ENCODE assay signal across 10 cellular contexts in genomic region chr2:23524261-23524706, GRCh38.
DNase-seq lines count a peak whose midpoint lies in the region; ATAC-seq and TF ChIP-seq lines count a peak whose summit lies in the region.
"Had no signal": no experiment of that assay in that cellular context is flagged by ENCODE, and none has a peak within 500 bp of the region (broad histone marks: within the 10 kb centered on the region; RNA-seq: fewer than 3 reads in every experiment).

No MANE protein-coding gene starts in this region.

- H3K27me3 ChIP-seq in SK-N-SH (ENCODE audit: insufficient read depth) (no peaks in the 10 kb centered on the region), gastroesophageal sphincter (no peaks in the 10 kb centered on the region)

- no peaks in the 10 kb centered on the region for H3K36me3 ChIP-seq in SK-N-SH (replicated peaks in 1 of 2; ENCODE audit: control insufficient read depth in 1 of 2, insufficient read depth in 2 of 2, low read length in 1 of 2)
- no peaks in the 10 kb centered on the region for H3K36me3 ChIP-seq in gastroesophageal sphincter

- no peaks in the 10 kb centered on the region for H3F3A ChIP-seq in SK-N-SH (replicated peaks; ENCODE audit: insufficient read depth)

- CTCF ChIA-PET in SK-N-SH (lab: Yijun Ruan, JAX), result interaction anchor here (1.0 to 2.2 kb wide), 4 partner anchors 9 to 120 kb away, joined by 3 to 7 read pairs (median 4); no protein-coding TSS in a partner anchor

- H3K27ac ChIP-seq in SK-N-SH (ENCODE audit: low read depth in 2 of 2, low read length in 1 of 2) (peak overlapping the region in 1 of 2 experiments; percentile 55; a peak in 2 of 4 replicates), gastroesophageal sphincter (peak overlapping the region; percentile 86 to 93 (median 92))

- no peak for TF ChIP-seq RAD21 in SK-N-SH (IDR thresholded peaks at IDR 0.05; ENCODE audit: low read length)

- peak; percentile 57 for ATAC-seq in gastroesophageal sphincter
- ATAC-seq in sciatic nerve, result peak; percentile 54
- no peak for ATAC-seq in GM21447 (IDR thresholded peaks at IDR 0.05; ENCODE audit: unreplicated experiment)
- ATAC-seq: WTC11 had no signal

- H3K9me3 ChIP-seq in SK-N-SH (no peaks in the 10 kb centered on the region), gastroesophageal sphincter (no peaks in the 10 kb centered on the region)

- H4K20me1 ChIP-seq in SK-N-SH (ENCODE audit: insufficient read depth), result no peaks in the 10 kb centered on the region

- peaks cover 12 to 28% of the 10 kb centered on the region in 2 experiments; a peak in 3 of 4 replicates for H3K4me1 ChIP-seq in SK-N-SH (ENCODE audit: control insufficient read depth in 1 of 2, insufficient read depth in 2 of 2, low read depth in 1 of 2, low read length in 1 of 2)
- H3K4me1 ChIP-seq in gastroesophageal sphincter, result peaks cover 13 to 80% (median 29%) of the 10 kb centered on the region in 3 donors

- peak overlapping the region; percentile 39 for H3K4me2 ChIP-seq in SK-N-SH

- TF ChIP-seq CTCF in SK-N-SH (IDR thresholded peaks at IDR 0.05) (no peak), gastroesophageal sphincter (IDR thresholded peaks at IDR 0.05) (no peak)

- TF ChIP-seq POLR2A in gastroesophageal sphincter (IDR thresholded peaks at IDR 0.05), result no peak

- intact Hi-C loops in sciatic nerve (cut with DNase I), result no loop called here

- DNase-seq in GM03348 (ENCODE audit: low spot score) (peak; percentile 86), SK-N-SH (no peak), sciatic nerve (ENCODE audit: low spot score) (no peak), NCI-H1436 treated with DMSO at 0.1 percent for 48 hours (lab: John Stamatoyannopoulos, UW) (no peak), NAMALWA (ENCODE audit: low spot score) (no peak)
- no peak for DNase-seq in stimulated activated CD4-positive, alpha-beta T cell treated with anti-CD3 and anti-CD28 coated beads, Interleukin-4, amount 100 ng/mL, for 1 hour
- DNase-seq: NCI-H1092 treated with DMSO at 0.1 percent for 48 hours had no signal

- no peaks in the 10 kb centered on the region for H3K79me2 ChIP-seq in SK-N-SH (ENCODE audit: insufficient read depth)

- H2AFZ ChIP-seq in SK-N-SH (ENCODE audit: low read depth), result peak overlapping the region; percentile 71

- H3K4me3 ChIP-seq in SK-N-SH (ENCODE audit: low read depth in 2 of 2, low read length in 1 of 2) (no peak overlapping the region), gastroesophageal sphincter (peak overlapping the region in 1 of 2 donors; percentile 10)

- POLR2A ChIA-PET in SK-N-SH (lab: Yijun Ruan, JAX), result no interaction called here

- peak in 1 of 2 experiments; percentile 57; a peak in 1 of 4 replicates for TF ChIP-seq EP300 in SK-N-SH (IDR thresholded peaks at IDR 0.05; ENCODE audit: borderline replicate concordance in 1 of 2, low read depth in 1 of 2, low read length in 1 of 2)
- no peak for TF ChIP-seq EP300 in gastroesophageal sphincter (IDR thresholded peaks at IDR 0.05)

- H3K9me2 ChIP-seq in SK-N-SH, result no peaks in the 10 kb centered on the region

- peak overlapping the region; percentile 33; the same call in 1 of the 2 replicates for H3K9ac ChIP-seq in SK-N-SH

- WGBS in SK-N-SH (ENCODE audit: low lambda C conversion rate), result 49% methylated on average over 18 of the region's 19 CpGs
- WGBS in gastroesophageal sphincter (ENCODE audit: low coverage in 1 of 2), 2 donors, result 46 to 53% methylated on average over 4 to 6 of the region's 19 CpGs

TF ChIP-seq in SK-N-SH, 30 proteins besides CTCF, POLR2A, EP300 and RAD21:
- TF ChIP-seq IRF3 (IDR thresholded peaks at IDR 0.05; ENCODE audit: low read depth, low read length) (no peak), ZBTB33 (IDR thresholded peaks at IDR 0.05; ENCODE audit: borderline replicate concordance, low read depth) (peak; percentile 69; the same call in 1 of the 2 replicates), RFX5 (IDR thresholded peaks at IDR 0.05; ENCODE audit: low read length) (no peak), RXRA (IDR thresholded peaks at IDR 0.05; ENCODE audit: borderline replicate concordance, low read depth) (peak; percentile 25; the same call in 1 of the 2 replicates), NFIC (IDR thresholded peaks at IDR 0.05; ENCODE audit: borderline replicate concordance) (peak; percentile 76; the same call in 1 of the 2 replicates), GABPA (IDR thresholded peaks at IDR 0.05; ENCODE audit: low read depth) (peak; percentile 24), MAX (IDR thresholded peaks at IDR 0.05; ENCODE audit: low read depth) (peak; percentile 85), TEAD4 (IDR thresholded peaks at IDR 0.05; ENCODE audit: borderline replicate concordance, insufficient read depth) (no peak), FOXJ3 (CRISPR knock-in tag; IDR thresholded peaks at IDR 0.05) (no peak), TCF12 (IDR thresholded peaks at IDR 0.05) (peak; percentile 78), FOSL2 (IDR thresholded peaks at IDR 0.05; ENCODE audit: borderline replicate concordance, low read depth) (peak; percentile 79; the same call in 1 of the 2 replicates), JUND (IDR thresholded peaks at IDR 0.05) (peak; percentile 71; the same call in 1 of the 2 replicates), ELF1 (IDR thresholded peaks at IDR 0.05) (peak; percentile 54), USF2 (IDR thresholded peaks at IDR 0.05; ENCODE audit: borderline replicate concordance, low read depth, low read length) (no peak), PBX3 (IDR thresholded peaks at IDR 0.05) (peak; percentile 96)
